1 cellular context compared by ENCODE assay signal in the genomic region with DNA sequence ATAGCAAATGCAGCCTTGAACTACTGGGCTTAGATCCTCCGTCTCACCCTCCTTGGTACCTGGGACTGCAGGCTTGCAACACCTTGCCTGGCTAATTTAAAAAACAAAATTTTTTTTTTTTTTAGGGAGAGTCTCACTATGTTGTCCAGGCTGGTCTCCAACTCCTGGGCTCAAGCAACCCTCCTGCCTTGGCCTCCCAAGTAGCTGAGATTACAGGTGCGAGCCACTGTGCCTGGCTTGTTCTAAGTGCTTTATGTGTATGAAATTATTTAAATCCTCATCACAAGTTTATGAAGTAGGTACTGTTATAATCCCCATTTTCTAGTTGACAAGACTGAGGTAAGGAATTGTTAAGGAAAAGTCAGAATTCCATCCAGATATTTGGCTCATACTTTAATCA.
TF ChIP-seq lines count a peak whose summit lies in the region.

No MANE protein-coding gene starts in this region.

TF ChIP-seq in endothelial cell of umbilical vein, 7 proteins besides CTCF, POLR2A, EP300 and RAD21:
- TF ChIP-seq, protein P1, sequence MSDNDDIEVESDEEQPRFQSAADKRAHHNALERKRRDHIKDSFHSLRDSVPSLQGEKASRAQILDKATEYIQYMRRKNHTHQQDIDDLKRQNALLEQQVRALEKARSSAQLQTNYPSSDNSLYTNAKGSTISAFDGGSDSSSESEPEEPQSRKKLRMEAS (IDR thresholded peaks at IDR 0.05; ENCODE audit: insufficient read depth, insufficient read length) = no peak
- no peak for TF ChIP-seq MYC (IDR thresholded peaks at IDR 0.05; ENCODE audit: low read depth, low read length)
- no peak for TF ChIP-seq POLR2AphosphoS5 (IDR thresholded peaks at IDR 0.05; ENCODE audit: insufficient read depth, low read depth, low read length)
